In genomic region chr11:110349109-110349996, GRCh38 we compare ENCODE assay signal across 8 cellular contexts.
DNase-seq lines count a peak whose midpoint lies in the region; ATAC-seq and TF ChIP-seq lines count a peak whose summit lies in the region.

No MANE protein-coding gene starts in this region.

- H3K36me3 Mint-ChIP-seq in stimulated activated memory B cell treated with anti-CD40 and anti-IgM and Interleukin-4, amounts not matched to agents 10 μg/mL and 1 μg/mL and 100 μg/mL, for 72 hours = no peaks in the 10 kb centered on the region

- H3K27me3 ChIP-seq in MM.1S (replicated peaks; ENCODE audit: insufficient read depth, low read length) (no peaks in the 10 kb centered on the region), tibial artery (no peaks in the 10 kb centered on the region)

- peaks cover 46% of the 10 kb centered on the region for H3K4me1 Mint-ChIP-seq in stimulated activated memory B cell treated with anti-CD40 and anti-IgM and Interleukin-4, amounts not matched to agents 10 μg/mL and 1 μg/mL and 100 μg/mL, for 72 hours

- H3K4me3 Mint-ChIP-seq in stimulated activated memory B cell treated with anti-CD40 and anti-IgM and Interleukin-4, amounts not matched to agents 10 μg/mL and 1 μg/mL and 100 μg/mL, for 72 hours = peak overlapping the region; percentile 24

- H3K36me3 ChIP-seq in MM.1S (replicated peaks; ENCODE audit: insufficient read depth, low read length) (no peaks in the 10 kb centered on the region), tibial artery (no peaks in the 10 kb centered on the region)

- no peaks in the 10 kb centered on the region for H4K20me1 ChIP-seq in MM.1S (ENCODE audit: insufficient read depth, low read length)

- no peaks in the 10 kb centered on the region for H3K9me3 Mint-ChIP-seq in stimulated activated memory B cell treated with anti-CD40 and anti-IgM and Interleukin-4, amounts not matched to agents 10 μg/mL and 1 μg/mL and 100 μg/mL, for 72 hours

- H3K4me2 ChIP-seq in MM.1S (ENCODE audit: low read depth, low read length) = peak overlapping the region; percentile 55

- peak; percentile 73 for DNase-seq in GM12864 (ENCODE audit: low read depth)
- peak; percentile 44 for DNase-seq in MM.1S
- peak; percentile 55 for DNase-seq in astrocyte of the hippocampus (ENCODE audit: low read depth, low spot score)
- no peak for DNase-seq in tibial artery
- DNase-seq in NCI-H2196 (lab: John Stamatoyannopoulos, UW; ENCODE audit: unreplicated experiment) = no peak
- DNase-seq in DMS79 treated with DMSO at 0.1 percent for 48 hours (lab: John Stamatoyannopoulos, UW) = no peak

- H3K4me3 ChIP-seq in GM12864 (ENCODE audit: low read depth, low read length) (no peak overlapping the region; the same call in 1 of the 2 replicates), MM.1S (ENCODE audit: low read length) (0 out of 2 replicates have a peak overlapping the region, but pooled peaks have one; percentile 26), tibial artery (no peak overlapping the region)

- peak; percentile 76 for ATAC-seq in GM21576 (IDR thresholded peaks at IDR 0.05; ENCODE audit: unreplicated experiment)
- ATAC-seq in stimulated activated memory B cell treated with anti-CD40 and anti-IgM and Interleukin-4, amounts not matched to agents 10 μg/mL and 1 μg/mL and 100 μg/mL, for 72 hours = peak; percentile 90

- no peak for TF ChIP-seq CTCF in GM12864 (IDR thresholded peaks at IDR 0.05; ENCODE audit: low read depth, low read length, missing control alignments)
- no peak for TF ChIP-seq CTCF in MM.1S (IDR thresholded peaks at IDR 0.05; ENCODE audit: low read length)
- no peak for TF ChIP-seq CTCF in tibial artery (IDR thresholded peaks at IDR 0.05)

- no peaks in the 10 kb centered on the region for H3K9me2 ChIP-seq in MM.1S (replicated peaks; ENCODE audit: insufficient read depth, low read length)

- H3K27ac Mint-ChIP-seq in stimulated activated memory B cell treated with anti-CD40 and anti-IgM and Interleukin-4, amounts not matched to agents 10 μg/mL and 1 μg/mL and 100 μg/mL, for 72 hours = peak overlapping the region; percentile 90

- H3K27me3 Mint-ChIP-seq in stimulated activated memory B cell treated with anti-CD40 and anti-IgM and Interleukin-4, amounts not matched to agents 10 μg/mL and 1 μg/mL and 100 μg/mL, for 72 hours = peaks cover 8% of the 10 kb centered on the region

- H3K79me2 ChIP-seq in MM.1S (ENCODE audit: low read length) = no peaks in the 10 kb centered on the region

- intact Hi-C loops in tibial artery (cut with DNase I; ENCODE audit: low total_unique reads) = no loop called here

- no peak overlapping the region for H3K9ac ChIP-seq in MM.1S (ENCODE audit: low read length)

- H3K4me1 ChIP-seq in MM.1S (ENCODE audit: low read length) (peaks cover 6% of the 10 kb centered on the region; the same call in 1 of the 2 replicates), tibial artery (no peaks in the 10 kb centered on the region)

- no peaks in the 10 kb centered on the region; the same call in 1 of the 2 replicates for H3F3A ChIP-seq in MM.1S (ENCODE audit: insufficient read depth, low read length)

- H3K27ac ChIP-seq in MM.1S (ENCODE audit: low read length) = peak overlapping the region; percentile 3; the same call in 1 of the 2 replicates
- H3K27ac ChIP-seq in tibial artery = no peak overlapping the region

- peak overlapping the region; percentile 31 for H2AFZ ChIP-seq in MM.1S (ENCODE audit: low read length)

- H3K9me3 ChIP-seq in MM.1S (replicated peaks; ENCODE audit: insufficient read depth, low read length) (no peaks in the 10 kb centered on the region), tibial artery (no peaks in the 10 kb centered on the region)

Comparison
In these comparisons a context has a peak if more than half of its experiments do, and no peak if none do; other contexts are left out.
1. DNase-seq: peak in GM12864 (single experiment), MM.1S (single experiment) and astrocyte of the hippocampus (single experiment); none in tibial artery (0 of 2), NCI-H2196 (single experiment) and DMS79 treated with DMSO at 0.1 percent for 48 hours (single experiment).